ENCODE assay signal across 7 cellular contexts in genomic region chr17:1577186-1577585, GRCh38. TPM values are rescaled to one million over a fixed set of nuclear protein-coding genes. Genes with fewer than 3 reads are reported as not detected.
DNase-seq lines count a peak whose midpoint lies in the region; ATAC-seq and TF ChIP-seq lines count a peak whose summit lies in the region.

No MANE protein-coding gene starts in this region.

- H3K36me3 ChIP-seq in adipocyte (ENCODE audit: control insufficient read depth, insufficient read depth, low read length, severe bottlenecking) (peaks cover 9% of the 10 kb centered on the region), heart right ventricle (peaks cover 0 to 15% (median 0%) of the 10 kb centered on the region in 9 donors)

- no peak overlapping the region for H3K4me3 ChIP-seq in HL-60 (replicated peaks; ENCODE audit: insufficient read depth, low read length)
- no peak overlapping the region for H3K4me3 ChIP-seq in adipocyte (ENCODE audit: low read length)
- peak overlapping the region in 2 of 10 donors; percentile 1 to 4 for H3K4me3 ChIP-seq in heart right ventricle

- TF ChIP-seq CTCF in HL-60 (IDR thresholded peaks at IDR 0.05; ENCODE audit: insufficient read depth, low read length) (no peak), heart right ventricle (IDR thresholded peaks at IDR 0.05) (no peak)

- H3K36me3 Mint-ChIP-seq in activated naive CD4-positive, alpha-beta T cell treated with anti-CD3 and anti-CD28 coated beads for 36 hours (ENCODE audit: low read depth), result no peaks in the 10 kb centered on the region

- intact Hi-C loops in heart right ventricle (cut with DNase I), result loop anchor here in 6 of 10 donors (5.0 to 10.0 kb wide), 6 partner anchors 50 to 288 kb away; partner anchors contain the start of genes RILP (in 2 of the 6), SCARF1 (in 2 of the 6), TLCD2 (in 2 of the 6) and SLC43A2 (in 1 of the 6)
- intact Hi-C loops in activated naive CD4-positive, alpha-beta T cell treated with anti-CD3 and anti-CD28 coated beads for 36 hours (cut with micrococcal nuclease), result no loop called here

- no peaks in the 10 kb centered on the region for H3K4me1 Mint-ChIP-seq in activated naive CD4-positive, alpha-beta T cell treated with anti-CD3 and anti-CD28 coated beads for 36 hours (ENCODE audit: low read depth)

- peak; percentile 84 to 88 for DNase-seq in HL-60 (ENCODE audit: low read depth in 1 of 2, low spot score in 1 of 2)
- DNase-seq in adipocyte (ENCODE audit: low read depth), result peak; percentile 97
- DNase-seq in heart right ventricle, result peak; percentile 86 to 87
- DNase-seq in renal cortical epithelial cell (ENCODE audit: low read depth), result peak; percentile 85
- no peak for DNase-seq in activated naive CD4-positive, alpha-beta T cell treated with anti-CD3 and anti-CD28 coated beads for 36 hours
- DNase-seq in T-helper 9 cell, result no peak

- no peak overlapping the region for H3K27ac Mint-ChIP-seq in activated naive CD4-positive, alpha-beta T cell treated with anti-CD3 and anti-CD28 coated beads for 36 hours

- H3K27ac ChIP-seq in HL-60 (replicated peaks) (peak overlapping the region; percentile 83), heart right ventricle (peak overlapping the region in 9 of 10 donors; percentile 64 to 94 (median 82))

- H3K27me3 ChIP-seq in HL-60 (ENCODE audit: insufficient read depth, poor library complexity, severe bottlenecking) (no peaks in the 10 kb centered on the region), adipocyte (replicated peaks; ENCODE audit: control insufficient read depth, insufficient read depth, low read length) (no peaks in the 10 kb centered on the region), heart right ventricle (no peaks in the 10 kb centered on the region)

- H3K4me1 ChIP-seq in adipocyte (ENCODE audit: control insufficient read depth, insufficient read depth, low read length) (peaks cover 31% of the 10 kb centered on the region), heart right ventricle (peaks cover 26 to 60% (median 46%) of the 10 kb centered on the region in 9 donors)

- CTCF ChIA-PET in activated naive CD4-positive, alpha-beta T cell treated with anti-CD3 and anti-CD28 coated beads for 36 hours (lab: Charles Lee), result interaction anchor here (0.6 to 2.4 kb wide), 2 partner anchors 53 to 302 kb away, joined by 3 to 8 read pairs; no protein-coding TSS in a partner anchor

- ATAC-seq in heart right ventricle, result peak; percentile 78 to 89 (median 86)
- ATAC-seq in GM21825 (IDR thresholded peaks at IDR 0.05; ENCODE audit: unreplicated experiment), result no peak

- H3K4me3 Mint-ChIP-seq in activated naive CD4-positive, alpha-beta T cell treated with anti-CD3 and anti-CD28 coated beads for 36 hours, result no peak overlapping the region

- no peaks in the 10 kb centered on the region for H3K27me3 Mint-ChIP-seq in activated naive CD4-positive, alpha-beta T cell treated with anti-CD3 and anti-CD28 coated beads for 36 hours (ENCODE audit: low read depth)

- H3K9me3 Mint-ChIP-seq in activated naive CD4-positive, alpha-beta T cell treated with anti-CD3 and anti-CD28 coated beads for 36 hours, result no peaks in the 10 kb centered on the region

- H3K9ac ChIP-seq in adipocyte (ENCODE audit: low read length), result peak overlapping the region; percentile 51

- H3K9me3 ChIP-seq in adipocyte (ENCODE audit: control insufficient read depth, low read length) (no peaks in the 10 kb centered on the region), heart right ventricle (no peaks in the 10 kb centered on the region)

- 22 to 33% methylated on average over 12 of the region's 12 CpGs for WGBS in heart right ventricle, 2 donors

RNA-seq across cellular contexts. Expression of gene PITPNA, which starts 14.6 kb away (rescaled TPM):
- total RNA-seq in heart right ventricle, result 10 to 100 TPM; 39.5 to 61.0 (median 50.6) TPM
- 10 to 100 TPM in 1 of 2 donors, 1 to 10 TPM in 1; 8.0 to 36.9 TPM for polyA plus RNA-seq in heart right ventricle
- 12.2 and 28.3 TPM in 2 replicates for total RNA-seq in renal cortical epithelial cell
- total RNA-seq in activated naive CD4-positive, alpha-beta T cell treated with anti-CD3 and anti-CD28 coated beads for 36 hours, result 10 to 100 TPM; 23.4 to 26.6 TPM

RNA-seq across cellular contexts. Expression of gene SLC43A2, which starts 51.4 kb away (rescaled TPM):
- 10 to 100 TPM in 1 of 10 donors, 1 to 10 TPM in 9; 4.1 to 16.4 (median 7.0) TPM for total RNA-seq in heart right ventricle
- polyA plus RNA-seq in heart right ventricle, result 1 to 10 TPM; 1.6 to 3.9 TPM
- 8.9 and 33.1 TPM in 2 replicates for total RNA-seq in renal cortical epithelial cell
- total RNA-seq in activated naive CD4-positive, alpha-beta T cell treated with anti-CD3 and anti-CD28 coated beads for 36 hours, result under 1 TPM; 0.12 to 0.14 TPM

Comparison
In these comparisons a context has a peak if more than half of its experiments do, and no peak if none do; other contexts are left out.
1. DNase-seq: peak in HL-60 (2 of 2), adipocyte (single experiment), heart right ventricle (2 of 2) and renal cortical epithelial cell (single experiment); none in activated naive CD4-positive, alpha-beta T cell treated with anti-CD3 and anti-CD28 coated beads for 36 hours (single experiment) and T-helper 9 cell (single experiment).